ENCODE assay signal across 2 cellular contexts in genomic region chr20:32970115-32970972, GRCh38.
TF ChIP-seq lines count a peak whose summit lies in the region.

No MANE protein-coding gene starts in this region.

TF ChIP-seq in HepG2, 621 proteins besides CTCF, POLR2A, EP300 and RAD21 (continues in another document):
- TF ChIP-seq MED1 (CRISPR knock-in tag; IDR thresholded peaks at IDR 0.05), result no peak
- TF ChIP-seq, protein P1, sequence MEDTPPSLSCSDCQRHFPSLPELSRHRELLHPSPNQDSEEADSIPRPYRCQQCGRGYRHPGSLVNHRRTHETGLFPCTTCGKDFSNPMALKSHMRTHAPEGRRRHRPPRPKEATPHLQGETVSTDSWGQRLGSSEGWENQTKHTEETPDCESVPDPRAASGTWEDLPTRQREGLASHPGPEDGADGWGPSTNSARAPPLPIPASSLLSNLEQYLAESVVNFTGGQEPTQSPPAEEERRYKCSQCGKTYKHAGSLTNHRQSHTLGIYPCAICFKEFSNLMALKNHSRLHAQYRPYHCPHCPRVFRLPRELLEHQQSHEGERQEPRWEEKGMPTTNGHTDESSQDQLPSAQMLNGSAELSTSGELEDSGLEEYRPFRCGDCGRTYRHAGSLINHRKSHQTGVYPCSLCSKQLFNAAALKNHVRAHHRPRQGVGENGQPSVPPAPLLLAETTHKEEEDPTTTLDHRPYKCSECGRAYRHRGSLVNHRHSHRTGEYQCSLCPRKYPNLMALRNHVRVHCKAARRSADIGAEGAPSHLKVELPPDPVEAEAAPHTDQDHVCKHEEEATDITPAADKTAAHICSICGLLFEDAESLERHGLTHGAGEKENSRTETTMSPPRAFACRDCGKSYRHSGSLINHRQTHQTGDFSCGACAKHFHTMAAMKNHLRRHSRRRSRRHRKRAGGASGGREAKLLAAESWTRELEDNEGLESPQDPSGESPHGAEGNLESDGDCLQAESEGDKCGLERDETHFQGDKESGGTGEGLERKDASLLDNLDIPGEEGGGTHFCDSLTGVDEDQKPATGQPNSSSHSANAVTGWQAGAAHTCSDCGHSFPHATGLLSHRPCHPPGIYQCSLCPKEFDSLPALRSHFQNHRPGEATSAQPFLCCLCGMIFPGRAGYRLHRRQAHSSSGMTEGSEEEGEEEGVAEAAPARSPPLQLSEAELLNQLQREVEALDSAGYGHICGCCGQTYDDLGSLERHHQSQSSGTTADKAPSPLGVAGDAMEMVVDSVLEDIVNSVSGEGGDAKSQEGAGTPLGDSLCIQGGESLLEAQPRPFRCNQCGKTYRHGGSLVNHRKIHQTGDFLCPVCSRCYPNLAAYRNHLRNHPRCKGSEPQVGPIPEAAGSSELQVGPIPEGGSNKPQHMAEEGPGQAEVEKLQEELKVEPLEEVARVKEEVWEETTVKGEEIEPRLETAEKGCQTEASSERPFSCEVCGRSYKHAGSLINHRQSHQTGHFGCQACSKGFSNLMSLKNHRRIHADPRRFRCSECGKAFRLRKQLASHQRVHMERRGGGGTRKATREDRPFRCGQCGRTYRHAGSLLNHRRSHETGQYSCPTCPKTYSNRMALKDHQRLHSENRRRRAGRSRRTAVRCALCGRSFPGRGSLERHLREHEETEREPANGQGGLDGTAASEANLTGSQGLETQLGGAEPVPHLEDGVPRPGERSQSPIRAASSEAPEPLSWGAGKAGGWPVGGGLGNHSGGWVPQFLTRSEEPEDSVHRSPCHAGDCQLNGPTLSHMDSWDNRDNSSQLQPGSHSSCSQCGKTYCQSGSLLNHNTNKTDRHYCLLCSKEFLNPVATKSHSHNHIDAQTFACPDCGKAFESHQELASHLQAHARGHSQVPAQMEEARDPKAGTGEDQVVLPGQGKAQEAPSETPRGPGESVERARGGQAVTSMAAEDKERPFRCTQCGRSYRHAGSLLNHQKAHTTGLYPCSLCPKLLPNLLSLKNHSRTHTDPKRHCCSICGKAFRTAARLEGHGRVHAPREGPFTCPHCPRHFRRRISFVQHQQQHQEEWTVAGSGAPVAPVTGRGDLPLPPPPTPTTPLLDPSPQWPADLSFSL (CRISPR knock-in tag; IDR thresholded peaks at IDR 0.05), result no peak
- TF ChIP-seq KDM5B (CRISPR knock-in tag; IDR thresholded peaks at IDR 0.05; ENCODE audit: borderline replicate concordance), result 0 out of 2 replicates have a peak, but pooled peaks have one; percentile 10
- TF ChIP-seq CEBPB (IDR thresholded peaks at IDR 0.05; ENCODE audit: borderline replicate concordance, low read depth, low read length), result no peak
- TF ChIP-seq FOXC1 (CRISPR knock-in tag; IDR thresholded peaks at IDR 0.05; ENCODE audit: borderline replicate concordance), result no peak
- TF ChIP-seq TBP (CRISPR knock-in tag; IDR thresholded peaks at IDR 0.05), result no peak
- TF ChIP-seq PLSCR1 (CRISPR knock-in tag; IDR thresholded peaks at IDR 0.05; ENCODE audit: borderline replicate concordance), result no peak
- 0 out of 2 replicates have a peak, but pooled peaks have one; percentile 21 for TF ChIP-seq NR0B2 (CRISPR knock-in tag; IDR thresholded peaks at IDR 0.05)
- no peak for TF ChIP-seq KMT2A (CRISPR knock-in tag; IDR thresholded peaks at IDR 0.05)
- TF ChIP-seq SP5 (CRISPR knock-in tag; IDR thresholded peaks at IDR 0.05; ENCODE audit: borderline replicate concordance, low read depth), result no peak
- peak; percentile 84 for TF ChIP-seq ZNF629 (CRISPR knock-in tag; conservative IDR thresholded peaks at IDR 0.05)
- no peak for TF ChIP-seq ZBTB8A (CRISPR knock-in tag; IDR thresholded peaks at IDR 0.05; ENCODE audit: borderline replicate concordance, low read depth)
- TF ChIP-seq, protein P2, sequence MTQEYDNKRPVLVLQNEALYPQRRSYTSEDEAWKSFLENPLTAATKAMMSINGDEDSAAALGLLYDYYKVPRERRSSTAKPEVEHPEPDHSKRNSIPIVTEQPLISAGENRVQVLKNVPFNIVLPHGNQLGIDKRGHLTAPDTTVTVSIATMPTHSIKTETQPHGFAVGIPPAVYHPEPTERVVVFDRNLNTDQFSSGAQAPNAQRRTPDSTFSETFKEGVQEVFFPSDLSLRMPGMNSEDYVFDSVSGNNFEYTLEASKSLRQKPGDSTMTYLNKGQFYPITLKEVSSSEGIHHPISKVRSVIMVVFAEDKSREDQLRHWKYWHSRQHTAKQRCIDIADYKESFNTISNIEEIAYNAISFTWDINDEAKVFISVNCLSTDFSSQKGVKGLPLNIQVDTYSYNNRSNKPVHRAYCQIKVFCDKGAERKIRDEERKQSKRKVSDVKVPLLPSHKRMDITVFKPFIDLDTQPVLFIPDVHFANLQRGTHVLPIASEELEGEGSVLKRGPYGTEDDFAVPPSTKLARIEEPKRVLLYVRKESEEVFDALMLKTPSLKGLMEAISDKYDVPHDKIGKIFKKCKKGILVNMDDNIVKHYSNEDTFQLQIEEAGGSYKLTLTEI (CRISPR knock-in tag; conservative IDR thresholded peaks at IDR 0.05), result no peak
- TF ChIP-seq ZNF207 (IDR thresholded peaks at IDR 0.05; ENCODE audit: borderline replicate concordance), result no peak
- no peak for TF ChIP-seq ZNF546 (CRISPR knock-in tag; conservative IDR thresholded peaks at IDR 0.05)
- no peak for TF ChIP-seq ZNF367 (CRISPR knock-in tag; IDR thresholded peaks at IDR 0.05; ENCODE audit: borderline replicate concordance)
- no peak for TF ChIP-seq PHF20 (CRISPR knock-in tag; IDR thresholded peaks at IDR 0.05)
- TF ChIP-seq ZNF362 (CRISPR knock-in tag; IDR thresholded peaks at IDR 0.05; ENCODE audit: borderline replicate concordance), result no peak
- no peak for TF ChIP-seq GFI1 (CRISPR knock-in tag; IDR thresholded peaks at IDR 0.05; ENCODE audit: borderline replicate concordance)

TF ChIP-seq in K562, 482 proteins besides CTCF, POLR2A, EP300 and RAD21:
- TF ChIP-seq BCOR (IDR thresholded peaks at IDR 0.05) (0 out of 2 replicates have a peak, but pooled peaks have one; percentile 41), GABPA (tag; conservative IDR thresholded peaks at IDR 0.05; ENCODE audit: low read depth) (no peak), ZNF280B (CRISPR knock-in tag; IDR thresholded peaks at IDR 0.05) (no peak), RBM25 (IDR thresholded peaks at IDR 0.05; ENCODE audit: low read depth, low read length, severe bottlenecking) (peak; percentile 71)
